1 cellular context compared by ENCODE assay signal in genomic region chr14:54169254-54169924, GRCh38.
TF ChIP-seq lines count a peak whose summit lies in the region.

No MANE protein-coding gene starts in this region.

TF ChIP-seq in GM23338, 12 proteins besides CTCF, POLR2A, EP300 and RAD21 (continued from another document):
- TF ChIP-seq, protein P1, sequence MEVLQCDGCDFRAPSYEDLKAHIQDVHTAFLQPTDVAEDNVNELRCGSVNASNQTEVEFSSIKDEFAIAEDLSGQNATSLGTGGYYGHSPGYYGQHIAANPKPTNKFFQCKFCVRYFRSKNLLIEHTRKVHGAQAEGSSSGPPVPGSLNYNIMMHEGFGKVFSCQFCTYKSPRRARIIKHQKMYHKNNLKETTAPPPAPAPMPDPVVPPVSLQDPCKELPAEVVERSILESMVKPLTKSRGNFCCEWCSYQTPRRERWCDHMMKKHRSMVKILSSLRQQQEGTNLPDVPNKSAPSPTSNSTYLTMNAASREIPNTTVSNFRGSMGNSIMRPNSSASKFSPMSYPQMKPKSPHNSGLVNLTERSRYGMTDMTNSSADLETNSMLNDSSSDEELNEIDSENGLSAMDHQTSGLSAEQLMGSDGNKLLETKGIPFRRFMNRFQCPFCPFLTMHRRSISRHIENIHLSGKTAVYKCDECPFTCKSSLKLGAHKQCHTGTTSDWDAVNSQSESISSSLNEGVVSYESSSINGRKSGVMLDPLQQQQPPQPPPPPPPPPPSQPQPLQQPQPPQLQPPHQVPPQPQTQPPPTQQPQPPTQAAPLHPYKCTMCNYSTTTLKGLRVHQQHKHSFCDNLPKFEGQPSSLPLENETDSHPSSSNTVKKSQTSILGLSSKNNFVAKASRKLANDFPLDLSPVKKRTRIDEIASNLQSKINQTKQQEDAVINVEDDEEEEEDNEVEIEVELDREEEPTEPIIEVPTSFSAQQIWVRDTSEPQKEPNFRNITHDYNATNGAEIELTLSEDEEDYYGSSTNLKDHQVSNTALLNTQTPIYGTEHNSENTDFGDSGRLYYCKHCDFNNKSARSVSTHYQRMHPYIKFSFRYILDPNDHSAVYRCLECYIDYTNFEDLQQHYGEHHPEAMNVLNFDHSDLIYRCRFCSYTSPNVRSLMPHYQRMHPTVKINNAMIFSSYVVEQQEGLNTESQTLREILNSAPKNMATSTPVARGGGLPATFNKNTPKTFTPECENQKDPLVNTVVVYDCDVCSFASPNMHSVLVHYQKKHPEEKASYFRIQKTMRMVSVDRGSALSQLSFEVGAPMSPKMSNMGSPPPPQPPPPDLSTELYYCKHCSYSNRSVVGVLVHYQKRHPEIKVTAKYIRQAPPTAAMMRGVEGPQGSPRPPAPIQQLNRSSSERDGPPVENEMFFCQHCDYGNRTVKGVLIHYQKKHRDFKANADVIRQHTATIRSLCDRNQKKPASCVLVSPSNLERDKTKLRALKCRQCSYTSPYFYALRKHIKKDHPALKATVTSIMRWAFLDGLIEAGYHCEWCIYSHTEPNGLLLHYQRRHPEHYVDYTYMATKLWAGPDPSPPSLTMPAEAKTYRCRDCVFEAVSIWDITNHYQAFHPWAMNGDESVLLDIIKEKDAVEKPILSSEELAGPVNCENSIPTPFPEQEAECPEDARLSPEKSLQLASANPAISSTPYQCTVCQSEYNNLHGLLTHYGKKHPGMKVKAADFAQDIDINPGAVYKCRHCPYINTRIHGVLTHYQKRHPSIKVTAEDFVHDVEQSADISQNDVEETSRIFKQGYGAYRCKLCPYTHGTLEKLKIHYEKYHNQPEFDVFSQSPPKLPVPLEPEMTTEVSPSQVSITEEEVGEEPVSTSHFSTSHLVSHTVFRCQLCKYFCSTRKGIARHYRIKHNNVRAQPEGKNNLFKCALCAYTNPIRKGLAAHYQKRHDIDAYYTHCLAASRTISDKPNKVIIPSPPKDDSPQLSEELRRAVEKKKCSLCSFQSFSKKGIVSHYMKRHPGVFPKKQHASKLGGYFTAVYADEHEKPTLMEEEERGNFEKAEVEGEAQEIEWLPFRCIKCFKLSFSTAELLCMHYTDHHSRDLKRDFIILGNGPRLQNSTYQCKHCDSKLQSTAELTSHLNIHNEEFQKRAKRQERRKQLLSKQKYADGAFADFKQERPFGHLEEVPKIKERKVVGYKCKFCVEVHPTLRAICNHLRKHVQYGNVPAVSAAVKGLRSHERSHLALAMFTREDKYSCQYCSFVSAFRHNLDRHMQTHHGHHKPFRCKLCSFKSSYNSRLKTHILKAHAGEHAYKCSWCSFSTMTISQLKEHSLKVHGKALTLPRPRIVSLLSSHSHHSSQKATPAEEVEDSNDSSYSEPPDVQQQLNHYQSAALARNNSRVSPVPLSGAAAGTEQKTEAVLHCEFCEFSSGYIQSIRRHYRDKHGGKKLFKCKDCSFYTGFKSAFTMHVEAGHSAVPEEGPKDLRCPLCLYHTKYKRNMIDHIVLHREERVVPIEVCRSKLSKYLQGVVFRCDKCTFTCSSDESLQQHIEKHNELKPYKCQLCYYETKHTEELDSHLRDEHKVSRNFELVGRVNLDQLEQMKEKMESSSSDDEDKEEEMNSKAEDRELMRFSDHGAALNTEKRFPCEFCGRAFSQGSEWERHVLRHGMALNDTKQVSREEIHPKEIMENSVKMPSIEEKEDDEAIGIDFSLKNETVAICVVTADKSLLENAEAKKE (CRISPR knock-in tag; IDR thresholded peaks at IDR 0.05), result no peak
- TF ChIP-seq, protein P2, sequence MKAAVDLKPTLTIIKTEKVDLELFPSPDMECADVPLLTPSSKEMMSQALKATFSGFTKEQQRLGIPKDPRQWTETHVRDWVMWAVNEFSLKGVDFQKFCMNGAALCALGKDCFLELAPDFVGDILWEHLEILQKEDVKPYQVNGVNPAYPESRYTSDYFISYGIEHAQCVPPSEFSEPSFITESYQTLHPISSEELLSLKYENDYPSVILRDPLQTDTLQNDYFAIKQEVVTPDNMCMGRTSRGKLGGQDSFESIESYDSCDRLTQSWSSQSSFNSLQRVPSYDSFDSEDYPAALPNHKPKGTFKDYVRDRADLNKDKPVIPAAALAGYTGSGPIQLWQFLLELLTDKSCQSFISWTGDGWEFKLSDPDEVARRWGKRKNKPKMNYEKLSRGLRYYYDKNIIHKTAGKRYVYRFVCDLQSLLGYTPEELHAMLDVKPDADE (IDR thresholded peaks at IDR 0.05), result no peak
- TF ChIP-seq STAT1 (IDR thresholded peaks at IDR 0.05; ENCODE audit: unreplicated experiment), result no peak
- TF ChIP-seq POLR2AphosphoS5 (IDR thresholded peaks at IDR 0.05; ENCODE audit: low read depth), result no peak
- TF ChIP-seq EZH2phosphoT487 (IDR thresholded peaks at IDR 0.05; ENCODE audit: unreplicated experiment), result no peak
- TF ChIP-seq ZNF114 (CRISPR knock-in tag; IDR thresholded peaks at IDR 0.05), result no peak
- TF ChIP-seq REST (IDR thresholded peaks at IDR 0.05; ENCODE audit: unreplicated experiment), result no peak
- no peak for TF ChIP-seq EZH2 (IDR thresholded peaks at IDR 0.05; ENCODE audit: low read depth, unreplicated experiment)
